15 cellular contexts compared by ENCODE assay signal in genomic region chr3:34584971-34585370, GRCh38.
DNase-seq lines count a peak whose midpoint lies in the region; TF ChIP-seq lines count a peak whose summit lies in the region.
"Had no signal": no experiment of that assay in that cellular context is flagged by ENCODE, and none has a peak within 500 bp of the region (broad histone marks: within the 10 kb centered on the region; RNA-seq: fewer than 3 reads in every experiment).

No MANE protein-coding gene starts in this region.

- H3K9me3 Mint-ChIP-seq in Calu3 (ENCODE audit: low read depth, unreplicated experiment), result peaks cover 8% of the 10 kb centered on the region

- peak; percentile 44 for DNase-seq in DMS 273 (lab: John Stamatoyannopoulos, UW; ENCODE audit: unreplicated experiment)
- DNase-seq in DMS 273 treated with DMSO at 0.1 percent for 48 hours (lab: John Stamatoyannopoulos, UW), result no peak
- DNase-seq in NCI-H446 treated with DMSO at 0.1 percent for 48 hours (lab: John Stamatoyannopoulos, UW), result peak; percentile 65
- DNase-seq in cerebellar nuclear complex (lab: John Stamatoyannopoulos, UW), result peak; percentile 71 to 86
- DNase-seq in pons (ENCODE audit: low spot score), result peak; percentile 15
- DNase-seq in DMS53 (lab: John Stamatoyannopoulos, UW), result no peak
- no peak for DNase-seq in head of caudate nucleus
- no peak for DNase-seq in Calu3
- DNase-seq: BE2C; CD4-positive, alpha-beta T cell; CD8-positive, alpha-beta memory T cell; DMS79 treated with DMSO at 0.1 percent for 48 hours; GOT3; HFFc6 had no signal

- no peaks in the 10 kb centered on the region for H3K27me3 Mint-ChIP-seq in Calu3 (ENCODE audit: unreplicated experiment)
- H3K27me3 Mint-ChIP-seq: CD4-positive, alpha-beta T cell; CD8-positive, alpha-beta memory T cell had no signal

- no peaks in the 10 kb centered on the region for H3K4me1 Mint-ChIP-seq in Calu3 (ENCODE audit: low read depth, unreplicated experiment)
- H3K4me1 Mint-ChIP-seq: CD14-positive monocyte; CD8-positive, alpha-beta memory T cell had no signal

- no peak overlapping the region for H3K4me3 Mint-ChIP-seq in Calu3 (ENCODE audit: low read depth, unreplicated experiment)
- H3K4me3 Mint-ChIP-seq: CD14-positive monocyte; CD4-positive, alpha-beta T cell; CD8-positive, alpha-beta memory T cell; HFFc6 had no signal

- no peaks in the 10 kb centered on the region for H3K36me3 Mint-ChIP-seq in Calu3 (ENCODE audit: insufficient read depth, unreplicated experiment)
- H3K36me3 Mint-ChIP-seq: CD14-positive monocyte; CD8-positive, alpha-beta memory T cell had no signal

- CTCF ChIA-PET in Calu3 (lab: Charles Lee), result no interaction called here

- intact Hi-C loops in head of caudate nucleus (cut with DNase I) (no loop called here), Calu3 (cut with micrococcal nuclease; ENCODE audit: unreplicated experiment) (no loop called here)

- BruUV-seq in Calu3 (replicated peaks; lab: Mats Ljungman, UMichigan), result no TSS peak

- H3K27ac Mint-ChIP-seq in Calu3 (ENCODE audit: unreplicated experiment), result no peak overlapping the region
- H3K27ac Mint-ChIP-seq: CD14-positive monocyte; CD4-positive, alpha-beta T cell; CD8-positive, alpha-beta memory T cell; HFFc6 had no signal

- no peak for TF ChIP-seq CTCF in Calu3 (IDR thresholded peaks at IDR 0.05; ENCODE audit: unreplicated experiment)

Comparison
In these comparisons a context has a peak if more than half of its experiments do, and no peak if none do; other contexts are left out.
1. DNase-seq: peak in DMS 273 (single experiment), NCI-H446 treated with DMSO at 0.1 percent for 48 hours (single experiment), cerebellar nuclear complex (2 of 2) and pons (single experiment); none in DMS 273 treated with DMSO at 0.1 percent for 48 hours (single experiment), DMS53 (single experiment), head of caudate nucleus (0 of 42) and Calu3 (single experiment).